8 cellular contexts compared by ENCODE assay signal in the genomic region with DNA sequence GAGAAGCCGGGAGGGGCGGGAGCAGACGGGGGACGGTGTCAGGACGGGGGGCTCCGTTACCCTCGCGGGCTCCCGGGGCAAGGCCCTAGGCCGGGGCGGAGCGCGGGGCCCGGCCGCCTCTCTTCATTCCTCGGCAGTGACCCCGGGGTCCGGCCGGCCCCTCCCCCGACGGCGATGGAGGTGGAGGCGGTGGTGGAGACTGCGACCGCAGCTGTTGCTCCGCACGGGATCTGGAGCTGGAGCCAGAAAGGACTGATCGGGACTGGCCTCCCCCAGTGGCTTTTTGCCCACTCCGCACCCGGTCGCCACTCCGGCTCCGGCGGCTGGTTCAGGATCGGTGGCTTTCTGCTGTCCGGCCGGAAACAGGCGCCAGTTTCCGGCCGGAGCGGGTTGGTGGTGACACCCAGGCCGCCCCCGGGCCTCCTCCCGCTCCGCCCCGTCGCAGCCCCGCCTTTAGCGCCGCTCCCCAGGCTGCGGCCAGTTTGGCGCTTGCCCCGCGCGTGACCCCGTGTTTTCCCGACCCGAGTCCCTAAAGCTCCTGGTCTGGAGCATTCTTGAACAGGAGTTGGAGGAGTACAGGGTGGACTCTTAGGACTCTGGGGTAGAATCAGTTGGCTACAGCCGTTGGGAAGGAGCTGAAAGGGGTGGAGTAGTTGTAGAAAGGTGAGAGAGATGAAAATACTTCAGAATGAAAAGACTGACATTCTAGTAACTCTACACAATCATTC. TPM values are rescaled to one million over a fixed set of nuclear protein-coding genes. Genes with fewer than 3 reads are reported as not detected.
DNase-seq lines count a peak whose midpoint lies in the region; ATAC-seq and TF ChIP-seq lines count a peak whose summit lies in the region.

A gene (minus strand): TSS at position 339 of the 728 bp plus-strand sequence. CDS start 33,216 bp downstream, outside the sequence.

- H3K27ac ChIP-seq in right lobe of liver: peak within 1 kb of the TSS; percentile 95 to 97 (median 97)

- H3K9me3 ChIP-seq in right lobe of liver: no peaks in the 10 kb centered on the region

- H3K27me3 ChIP-seq in right lobe of liver: no peaks in the 10 kb centered on the region

- peaks cover 0 to 20% (median 4%) of the 10 kb centered on the region in 4 donors for H3K4me1 ChIP-seq in right lobe of liver

- ATAC-seq in GM19043 (IDR thresholded peaks at IDR 0.05; ENCODE audit: low read depth, unreplicated experiment) (peak; percentile 82), HG03342 (IDR thresholded peaks at IDR 0.05; ENCODE audit: unreplicated experiment) (peak; percentile 77), right lobe of liver (peak; percentile 90 to 96 (median 93))

- TF ChIP-seq CTCF in AG09309 (IDR thresholded peaks at IDR 0.05; ENCODE audit: control insufficient read depth, insufficient read depth, low read depth, low read length, missing control alignments): no peak
- peak in 2 of 4 donors; percentile 9 to 10 for TF ChIP-seq CTCF in right lobe of liver (IDR thresholded peaks at IDR 0.05)

- intact Hi-C loops in right lobe of liver (cut with DNase I): no loop called here

- peak; percentile 92 for TF ChIP-seq POLR2A in right lobe of liver (IDR thresholded peaks at IDR 0.05)

- H3K36me3 ChIP-seq in right lobe of liver: no peaks in the 10 kb centered on the region

- 0% methylated on average over 21 of the region's 59 CpGs for WGBS in right lobe of liver (ENCODE audit: insufficient coverage, low coverage, low lambda C conversion rate, missing lambda C conversion rate)

- H3K4me3 ChIP-seq in AG09309 (ENCODE audit: control insufficient read depth, low read depth, low read length) (peak within 1 kb of the TSS; percentile 87), right lobe of liver (peak within 1 kb of the TSS; percentile 74 to 91 (median 77))

- DNase-seq in AG09309 (ENCODE audit: low read depth) (peak; percentile 42), NCI-H510A treated with DMSO at 0.1 percent for 48 hours (lab: John Stamatoyannopoulos, UW) (peak; percentile 84), dermis microvascular lymphatic vessel endothelial cell (ENCODE audit: low read depth in 2 of 2) (peak; percentile 60 to 88), right lobe of liver (peak; percentile 91 to 94 (median 91))
- peak; percentile 83 to 84 for DNase-seq in activated CD4-positive, alpha-beta T cell treated with anti-CD3 and anti-CD28 coated beads, Interleukin-2, amount 50 U/mL, for 48 hours
- DNase-seq in stimulated activated CD4-positive, alpha-beta T cell treated with anti-CD3 and anti-CD28 coated beads, Interleukin-4, amount 100 ng/mL, for 1 hour: peak; percentile 79

RNA-seq across cellular contexts. Expression of the gene that starts here (rescaled TPM):
- total RNA-seq in dermis microvascular lymphatic vessel endothelial cell: 8.7 and 9.6 TPM in 2 replicates
- 10 to 100 TPM in 5 of 6 experiments, 1 to 10 TPM in 1; 9.1 to 22.3 (median 16.8) TPM for total RNA-seq in right lobe of liver

Comparison
In these comparisons a context has a peak if more than half of its experiments do, and no peak if none do; other contexts are left out.
1. Peak in every context shown above with its lines: DNase-seq, ATAC-seq, H3K4me3 ChIP-seq and H3K27ac ChIP-seq.